In genomic region chr21:25562660-25563059, GRCh38 we compare ENCODE assay signal across 8 cellular contexts. TPM values are rescaled to one million over a fixed set of nuclear protein-coding genes. Genes with fewer than 3 reads are reported as not detected.
DNase-seq lines count a peak whose midpoint lies in the region; ATAC-seq and TF ChIP-seq lines count a peak whose summit lies in the region.

No MANE protein-coding gene starts in this region.

- no peaks in the 10 kb centered on the region for H3K36me3 Mint-ChIP-seq in T-cell

- CTCF ChIA-PET in T-cell (lab: Charles Lee), result interaction anchor here in 1 of 2 donors (0.7 to 1.1 kb wide), 2 partner anchors 10 to 11 kb away, joined by 3 to 6 read pairs; no protein-coding TSS in a partner anchor

- POLR2A ChIA-PET in T-cell (lab: Charles Lee), result interaction anchor here in 1 of 2 donors (0.6 kb wide), 1 partner anchor 124 kb away, joined by 3 read pairs; no protein-coding TSS in a partner anchor

- TF ChIP-seq CTCF in GM12875 (IDR thresholded peaks at IDR 0.05; ENCODE audit: borderline replicate concordance, insufficient read depth, low read depth, low read length) (no peak), esophagus squamous epithelium (IDR thresholded peaks at IDR 0.05) (no peak)

- peaks cover 55 to 73% (median 64%) of the 10 kb centered on the region in 3 donors for H3K4me1 Mint-ChIP-seq in T-cell

- H3K4me3 ChIP-seq in GM12875 (ENCODE audit: low read depth, low read length) (peak overlapping the region; percentile 98), esophagus squamous epithelium (peak overlapping the region; percentile 42 to 77 (median 52)), skeletal muscle cell (ENCODE audit: low read depth, low read length) (peak overlapping the region; percentile 73)

- intact Hi-C loops in esophagus squamous epithelium (cut with DNase I), result no loop called here
- intact Hi-C loops in left colon (cut with DNase I, micrococcal nuclease), result no loop called here

- H3K36me3 ChIP-seq in esophagus squamous epithelium, result peaks cover 0 to 15% (median 0%) of the 10 kb centered on the region in 3 donors

- peak overlapping the region; percentile 85 to 93 (median 91) for H3K4me3 Mint-ChIP-seq in T-cell

- TF ChIP-seq POLR2A in esophagus squamous epithelium (IDR thresholded peaks at IDR 0.05), result no peak

- H3K4me1 ChIP-seq in esophagus squamous epithelium, result peaks cover 0 to 31% (median 0%) of the 10 kb centered on the region in 3 donors

- ATAC-seq in T-cell (replicated peaks in 1 of 4) (no peak), HG02759 (IDR thresholded peaks at IDR 0.05; ENCODE audit: unreplicated experiment) (no peak), left colon (no peak), HG02571 (IDR thresholded peaks at IDR 0.05; ENCODE audit: unreplicated experiment) (no peak)

- H3K27me3 Mint-ChIP-seq in T-cell, result no peaks in the 10 kb centered on the region

- no peaks in the 10 kb centered on the region for H3K9me3 Mint-ChIP-seq in T-cell

- H3K9me3 ChIP-seq in esophagus squamous epithelium, result no peaks in the 10 kb centered on the region

- peak overlapping the region in 3 of 4 donors; percentile 24 to 79 (median 68) for H3K27ac ChIP-seq in esophagus squamous epithelium

- no peaks in the 10 kb centered on the region for H3K27me3 ChIP-seq in esophagus squamous epithelium

- 66 to 72% methylated on average over 10 of the region's 10 CpGs for WGBS in esophagus squamous epithelium, 2 donors

- peak overlapping the region; percentile 79 to 84 for H3K27ac Mint-ChIP-seq in T-cell

- DNase-seq in T-cell (no peak), esophagus squamous epithelium (lab: John Stamatoyannopoulos, UW) (no peak), skeletal muscle cell (ENCODE audit: low read depth) (no peak), left colon (no peak), hepatic stellate cell (ENCODE audit: low spot score) (no peak)

RNA-seq across cellular contexts. Expression of gene MRPL39, which starts 44.6 kb away (rescaled TPM):
- total RNA-seq in T-cell (10 to 100 TPM; 10.6 to 18.2 (median 14.8) TPM), esophagus squamous epithelium (10 to 100 TPM; 12.5 to 30.5 (median 28.1) TPM), left colon (10 to 100 TPM; 29.0 TPM)
